20 cellular contexts compared by ENCODE assay signal in the genomic region with DNA sequence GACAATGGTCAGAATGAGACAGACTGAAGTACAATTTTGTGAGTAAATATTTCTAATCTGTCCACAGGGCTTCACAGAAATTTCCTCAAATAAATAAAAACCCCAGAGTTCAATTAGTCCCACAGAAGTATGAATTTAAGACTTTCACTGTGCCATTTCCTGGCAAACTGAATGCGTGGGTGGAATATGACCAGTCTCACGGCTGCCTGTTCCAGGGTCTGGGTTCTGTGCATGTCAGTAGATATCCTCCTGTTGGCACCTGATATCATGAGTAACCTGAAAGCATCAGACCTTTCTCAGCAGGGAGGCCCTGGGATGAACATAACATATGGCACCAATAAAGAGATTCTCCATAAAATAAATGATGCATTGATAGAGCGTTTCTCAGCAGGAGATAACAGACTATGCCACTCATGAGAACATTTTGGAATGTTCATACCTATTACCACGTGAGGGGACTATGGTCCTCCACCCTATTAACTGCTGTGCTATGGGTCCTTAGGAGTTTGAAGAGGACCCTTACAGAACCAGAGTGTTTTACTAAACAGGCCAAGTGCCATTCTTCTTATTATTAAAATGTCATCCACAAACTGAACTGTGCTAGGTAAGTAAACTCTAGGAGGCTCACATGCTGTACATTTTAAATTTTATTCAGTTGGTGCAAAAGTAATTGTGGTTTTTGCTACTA. TPM values are rescaled to one million over a fixed set of nuclear protein-coding genes. Genes with fewer than 3 reads are reported as not detected.
DNase-seq lines count a peak whose midpoint lies in the region; ATAC-seq and TF ChIP-seq lines count a peak whose summit lies in the region.
"Had no signal": no experiment of that assay in that cellular context is flagged by ENCODE, and none has a peak within 500 bp of the region (broad histone marks: within the 10 kb centered on the region; RNA-seq: fewer than 3 reads in every experiment).

No MANE protein-coding gene starts in this region.

- POLR2A ChIA-PET in GM10248 (lab: Yijun Ruan, JAX): no interaction called here

- H3K27ac ChIP-seq in lower lobe of right lung: no peak overlapping the region
- H3K27ac ChIP-seq: PC-9, SK-N-MC had no signal

- CTCF ChIA-PET in GM10248 (lab: Yijun Ruan, JAX): no interaction called here

- intact Hi-C loops in lower lobe of right lung (cut with DNase I): no loop called here

- peak; percentile 28 for DNase-seq in EH (ENCODE audit: low read depth)
- peak; percentile 36 for DNase-seq in M059J (ENCODE audit: low read depth)
- DNase-seq in lower lobe of right lung: no peak
- DNase-seq in occipital lobe (lab: John Stamatoyannopoulos, UW): no peak
- DNase-seq in OCI-M1 (lab: John Stamatoyannopoulos, UW): no peak
- no peak for DNase-seq in epidermal melanocyte (ENCODE audit: insufficient read length, low spot score)
- DNase-seq in GM10248 (ENCODE audit: extremely low spot score): no peak
- DNase-seq: activated CD4-positive, CD25-positive, alpha-beta regulatory T cell treated with anti-CD3 and anti-CD28 coated beads, Interleukin-2, amount 50 U/mL, for 72 hours; activated effector memory CD4-positive, alpha-beta T cell treated with Interleukin-2 at 50 U/mL for 16 hours; BE2C; cerebellar nuclear complex; effector memory CD8-positive, alpha-beta T cell; midbrain; PC-9; stimulated activated CD4-positive, alpha-beta T cell treated with anti-CD3 and anti-CD28 coated beads, Interleukin-15, amount 100 ng/mL, for 24 hours; T-helper 9 cell had no signal

- TF ChIP-seq CTCF in lower lobe of right lung (IDR thresholded peaks at IDR 0.05): no peak
- no peak for TF ChIP-seq CTCF in GM10248 (IDR thresholded peaks at IDR 0.05; ENCODE audit: control extremely low read depth, extremely low read depth, low read depth, missing control alignments)

- no peaks in the 10 kb centered on the region for H3K4me1 ChIP-seq in lower lobe of right lung
- H3K4me1 ChIP-seq: BE2C had no signal

- ATAC-seq in SK-N-SH treated with all-trans-retinoic acid at 6 μM for 48 hours: peak; percentile 76
- ATAC-seq in lower lobe of right lung: peak; percentile 60 to 67
- ATAC-seq: effector memory CD8-positive, alpha-beta T cell; stimulated activated effector memory CD8-positive, alpha-beta T cell treated with anti-CD3 and anti-CD28 coated beads, Interleukin-12 subunit alpha, Interleukin-12 subunit beta, amount 100 ng/mL, for 72 hours had no signal

- H3K9me3 ChIP-seq in lower lobe of right lung: no peaks in the 10 kb centered on the region
- H3K9me3 ChIP-seq: BE2C, thoracic aorta had no signal

- no peak overlapping the region for H3K4me3 ChIP-seq in lower lobe of right lung
- H3K4me3 ChIP-seq: PC-9, SK-N-MC, thoracic aorta had no signal

- no peaks in the 10 kb centered on the region for H3K36me3 ChIP-seq in lower lobe of right lung
- H3K36me3 ChIP-seq: BE2C, thoracic aorta had no signal

- no peaks in the 10 kb centered on the region for H3K27me3 ChIP-seq in lower lobe of right lung (ENCODE audit: low read depth)
- H3K27me3 ChIP-seq: BE2C had no signal

TF ChIP-seq in SK-N-SH treated with all-trans-retinoic acid at 6 μM for 48 hours, 23 proteins besides CTCF, POLR2A, EP300 and RAD21:
- TF ChIP-seq ARNTL (CRISPR knock-in tag; IDR thresholded peaks at IDR 0.05; ENCODE audit: borderline replicate concordance, low read depth) (no peak), ZFP30 (CRISPR knock-in tag; IDR thresholded peaks at IDR 0.05) (no peak), OSR1 (CRISPR knock-in tag; IDR thresholded peaks at IDR 0.05) (no peak), CSDC2 (CRISPR knock-in tag; IDR thresholded peaks at IDR 0.05) (no peak), SNAI2 (CRISPR knock-in tag; IDR thresholded peaks at IDR 0.05) (no peak), TCF4 (CRISPR knock-in tag; IDR thresholded peaks at IDR 0.05; ENCODE audit: borderline replicate concordance) (no peak), ZNF8 (CRISPR knock-in tag; IDR thresholded peaks at IDR 0.05) (no peak), ZC3H10 (CRISPR knock-in tag; IDR thresholded peaks at IDR 0.05) (no peak), ISL1 (CRISPR knock-in tag; IDR thresholded peaks at IDR 0.05) (no peak), ZNF70 (CRISPR knock-in tag; IDR thresholded peaks at IDR 0.05) (no peak), RARB (CRISPR knock-in tag; IDR thresholded peaks at IDR 0.05) (no peak), ZFP3 (CRISPR knock-in tag; IDR thresholded peaks at IDR 0.05) (no peak), BACH2 (CRISPR knock-in tag; IDR thresholded peaks at IDR 0.05; ENCODE audit: borderline replicate concordance) (no peak), ZNF565 (CRISPR knock-in tag; conservative IDR thresholded peaks at IDR 0.05; ENCODE audit: low read depth) (no peak)
- TF ChIP-seq, protein P1, sequence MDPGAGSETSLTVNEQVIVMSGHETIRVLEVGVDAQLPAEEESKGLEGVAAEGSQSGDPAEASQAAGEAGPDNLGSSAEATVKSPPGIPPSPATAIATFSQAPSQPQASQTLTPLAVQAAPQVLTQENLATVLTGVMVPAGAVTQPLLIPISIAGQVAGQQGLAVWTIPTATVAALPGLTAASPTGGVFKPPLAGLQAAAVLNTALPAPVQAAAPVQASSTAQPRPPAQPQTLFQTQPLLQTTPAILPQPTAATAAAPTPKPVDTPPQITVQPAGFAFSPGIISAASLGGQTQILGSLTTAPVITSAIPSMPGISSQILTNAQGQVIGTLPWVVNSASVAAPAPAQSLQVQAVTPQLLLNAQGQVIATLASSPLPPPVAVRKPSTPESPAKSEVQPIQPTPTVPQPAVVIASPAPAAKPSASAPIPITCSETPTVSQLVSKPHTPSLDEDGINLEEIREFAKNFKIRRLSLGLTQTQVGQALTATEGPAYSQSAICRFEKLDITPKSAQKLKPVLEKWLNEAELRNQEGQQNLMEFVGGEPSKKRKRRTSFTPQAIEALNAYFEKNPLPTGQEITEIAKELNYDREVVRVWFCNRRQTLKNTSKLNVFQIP (CRISPR knock-in tag; IDR thresholded peaks at IDR 0.05; ENCODE audit: borderline replicate concordance, low read depth): no peak

RNA-seq across cellular contexts. Expression of a gene that starts 10.6 kb away (rescaled TPM):
- 27.5 and 42.0 TPM in 2 replicates for total RNA-seq in M059J (2014; rRNA removed; shearing (Covaris generic))
- total RNA-seq in lower lobe of right lung (82.7 TPM), occipital lobe (0.94 TPM)

Comparison
In these comparisons a context has a peak if more than half of its experiments do, and no peak if none do; other contexts are left out.
1. DNase-seq: peak in EH (single experiment) and M059J (single experiment); none in lower lobe of right lung (single experiment), occipital lobe (single experiment), OCI-M1 (single experiment), epidermal melanocyte (single experiment) and GM10248 (single experiment).
2. RNA of a gene that starts 10.6 kb away (total RNA-seq): 82.7 TPM in lower lobe of right lung (single experiment) and 27.5 to 42.0 TPM in M059J; 0.94 TPM in occipital lobe (single experiment); every median in the first group is over 10 times any median in the second.